In the genomic region with DNA sequence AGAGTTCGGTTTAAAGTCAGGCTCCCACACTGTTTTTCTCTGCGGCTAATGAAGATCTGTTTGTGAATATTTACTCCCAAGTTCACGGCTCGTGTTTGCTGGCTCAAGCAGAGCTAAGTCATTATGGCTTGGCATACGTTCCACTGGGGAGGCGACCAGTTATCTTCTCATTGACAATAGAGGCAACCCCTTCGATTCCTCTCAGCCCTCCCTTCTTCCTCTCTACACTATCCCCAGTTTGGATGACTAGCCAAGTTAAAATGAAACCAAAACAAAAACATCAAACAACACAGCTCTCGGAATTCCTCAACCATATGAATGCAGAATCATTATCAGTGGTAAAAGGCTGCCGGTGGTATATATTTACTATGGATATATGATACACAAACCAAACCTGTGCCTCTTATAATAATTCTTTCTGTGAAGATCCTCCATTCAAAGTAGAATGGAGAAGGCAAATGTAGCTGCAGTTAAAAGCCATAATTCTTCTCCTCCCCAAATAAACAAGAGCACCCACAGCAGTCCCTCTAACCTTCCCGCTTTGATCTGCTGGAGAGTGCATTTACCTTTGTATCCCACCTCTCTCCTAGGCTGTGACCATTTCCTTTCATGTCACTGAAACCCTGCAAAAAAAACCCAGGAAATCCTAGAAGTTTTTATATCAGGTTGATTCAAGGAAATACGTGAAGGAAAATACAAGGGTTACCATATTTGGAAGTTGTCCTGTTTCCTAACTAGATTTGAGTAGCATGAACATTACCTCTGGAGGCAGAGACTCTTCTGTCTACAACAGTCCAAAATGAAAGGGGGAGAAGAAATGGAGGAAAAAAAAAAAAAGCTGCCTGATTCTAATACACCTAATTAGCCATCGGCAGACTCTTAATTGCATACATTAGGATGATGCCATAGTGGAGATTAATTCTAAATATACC, we compare ENCODE assay signal across 9 cellular contexts.
DNase-seq lines count a peak whose midpoint lies in the region; ATAC-seq and TF ChIP-seq lines count a peak whose summit lies in the region.
"Had no signal": no experiment of that assay in that cellular context is flagged by ENCODE, and none has a peak within 500 bp of the region (broad histone marks: within the 10 kb centered on the region; RNA-seq: fewer than 3 reads in every experiment).

No MANE protein-coding gene starts in this region.

- H3K36me3 Mint-ChIP-seq in activated T-cell treated with anti-CD3 and anti-CD28 coated beads, Interleukin-2, amount 50 U/mL, for 4 hours (ENCODE audit: insufficient read depth): no peaks in the 10 kb centered on the region

- H3K27me3 Mint-ChIP-seq in activated T-cell treated with anti-CD3 and anti-CD28 coated beads, Interleukin-2, amount 50 U/mL, for 4 hours (ENCODE audit: low read depth): no peaks in the 10 kb centered on the region

- TF ChIP-seq POLR2A in breast epithelium (IDR thresholded peaks at IDR 0.05): no peak

- no peaks in the 10 kb centered on the region for H3K4me1 Mint-ChIP-seq in activated T-cell treated with anti-CD3 and anti-CD28 coated beads, Interleukin-2, amount 50 U/mL, for 4 hours (ENCODE audit: low read depth)

- intact Hi-C loops in breast epithelium (cut with DNase I; ENCODE audit: low total_unique reads): no loop called here

- no peaks in the 10 kb centered on the region for H4K20me1 ChIP-seq in GM23248 (ENCODE audit: insufficient read depth)

- 18 to 19% methylated on average over 12 of the region's 12 CpGs for WGBS in GM23248 (ENCODE audit: low coverage in 1 of 2, low lambda C conversion rate in 2 of 2, missing lambda C conversion rate in 2 of 2), 2 experiments

- H3K27ac ChIP-seq in GM23248: no peak overlapping the region
- peak overlapping the region in 1 of 2 donors; percentile 35 for H3K27ac ChIP-seq in breast epithelium
- peak overlapping the region in 1 of 2 donors; percentile 11 for H3K27ac ChIP-seq in mucosa of rectum (ENCODE audit: low read depth in 2 of 2, low read length in 2 of 2)
- H3K27ac ChIP-seq: neutrophil had no signal

- H3K79me2 ChIP-seq in GM23248 (ENCODE audit: insufficient read depth): no peaks in the 10 kb centered on the region

- no peak for ATAC-seq in activated T-cell treated with anti-CD3 and anti-CD28 coated beads, Interleukin-2, amount 50 U/mL, for 4 hours

- peak overlapping the region; percentile 41 for H3K9ac ChIP-seq in GM23248
- peak overlapping the region; percentile 14 to 43 for H3K9ac ChIP-seq in mucosa of rectum (ENCODE audit: low read depth in 1 of 2, low read length in 2 of 2)

- H3F3A ChIP-seq in GM23248 (ENCODE audit: insufficient read depth): no peaks in the 10 kb centered on the region

- no peaks in the 10 kb centered on the region for H3K36me3 ChIP-seq in GM23248 (ENCODE audit: low read depth)
- H3K36me3 ChIP-seq in breast epithelium: no peaks in the 10 kb centered on the region
- no peaks in the 10 kb centered on the region for H3K36me3 ChIP-seq in mucosa of rectum (ENCODE audit: control insufficient read depth in 2 of 2, insufficient read depth in 2 of 2, low read length in 2 of 2)
- H3K36me3 ChIP-seq: neutrophil had no signal

- H3K9me3 Mint-ChIP-seq in activated T-cell treated with anti-CD3 and anti-CD28 coated beads, Interleukin-2, amount 50 U/mL, for 4 hours: peaks cover 10% of the 10 kb centered on the region

- DNase-seq in ELR (ENCODE audit: low read depth) (peak; percentile 58), GM23248 (peak; percentile 36), NCI-H1694 treated with DMSO at 0.1 percent for 48 hours (lab: John Stamatoyannopoulos, UW) (peak; percentile 83), breast epithelium (ENCODE audit: low spot score in 2 of 2) (no peak), SK-N-DZ (ENCODE audit: low spot score) (no peak), GM19238 (ENCODE audit: insufficient read length, low spot score) (no peak)
- no peak for DNase-seq in activated T-cell treated with anti-CD3 and anti-CD28 coated beads, Interleukin-2, amount 50 U/mL, for 4 hours

- no peak overlapping the region for H3K4me3 Mint-ChIP-seq in activated T-cell treated with anti-CD3 and anti-CD28 coated beads, Interleukin-2, amount 50 U/mL, for 4 hours

- H3K4me1 ChIP-seq in GM23248 (ENCODE audit: insufficient read depth): 0 out of 2 replicates have a peak, but pooled peaks cover 2% of the 10 kb centered on the region
- H3K4me1 ChIP-seq in breast epithelium: no peaks in the 10 kb centered on the region
- H3K4me1 ChIP-seq in mucosa of rectum (ENCODE audit: control insufficient read depth in 2 of 2, insufficient read depth in 2 of 2, low read length in 2 of 2): peaks cover 0 to 2% of the 10 kb centered on the region in 2 donors

- peak overlapping the region; percentile 80 for H3K4me2 ChIP-seq in GM23248 (ENCODE audit: unreplicated experiment)

- H3K4me3 ChIP-seq in GM23248 (peak overlapping the region; percentile 77), breast epithelium (peak overlapping the region; percentile 38 to 61 (median 42)), mucosa of rectum (ENCODE audit: low read length in 2 of 2) (peak overlapping the region; percentile 71)

- TF ChIP-seq CTCF in breast epithelium (IDR thresholded peaks at IDR 0.05): no peak

- peak overlapping the region; percentile 86 for H2AFZ ChIP-seq in GM23248

- no peaks in the 10 kb centered on the region for H3K9me3 ChIP-seq in GM23248 (ENCODE audit: low read depth)
- H3K9me3 ChIP-seq in breast epithelium: no peaks in the 10 kb centered on the region
- H3K9me3 ChIP-seq in mucosa of rectum (ENCODE audit: control insufficient read depth in 2 of 2, low read length in 2 of 2): no peaks in the 10 kb centered on the region
- H3K9me3 ChIP-seq: neutrophil had no signal

- H3K9me2 ChIP-seq in GM23248 (ENCODE audit: insufficient read depth): no peaks in the 10 kb centered on the region

- in situ Hi-C loops in GM23248 (cut with MboI): no loop called here

- no peaks in the 10 kb centered on the region for H3K27me3 ChIP-seq in GM23248 (replicated peaks; ENCODE audit: insufficient read depth)
- no peaks in the 10 kb centered on the region for H3K27me3 ChIP-seq in breast epithelium
- H3K27me3 ChIP-seq in mucosa of rectum (ENCODE audit: control insufficient read depth in 2 of 2, insufficient read depth in 2 of 2, low read length in 2 of 2): no peaks in the 10 kb centered on the region
- H3K27me3 ChIP-seq: neutrophil had no signal

Comparison
In these comparisons a context has a peak if more than half of its experiments do, and no peak if none do; other contexts are left out.
1. DNase-seq: peak in ELR (single experiment), GM23248 (single experiment) and NCI-H1694 treated with DMSO at 0.1 percent for 48 hours (single experiment); none in breast epithelium (0 of 2), SK-N-DZ (single experiment), GM19238 (single experiment) and activated T-cell treated with anti-CD3 and anti-CD28 coated beads, Interleukin-2, amount 50 U/mL, for 4 hours (single experiment).
2. Peak in every context shown above with its lines, with median percentiles within 50 percentile points of each other: H3K4me3 ChIP-seq.